1 cellular context compared by ENCODE assay signal in genomic region chr22:20982563-20982882, GRCh38.
TF ChIP-seq lines count a peak whose summit lies in the region.

No MANE protein-coding gene starts in this region.

TF ChIP-seq in GM12878, 131 proteins besides CTCF, POLR2A, EP300 and RAD21:
- TF ChIP-seq JUNB (IDR thresholded peaks at IDR 0.05) (no peak), HDAC6 (IDR thresholded peaks at IDR 0.05; ENCODE audit: unreplicated experiment) (no peak), CHD1 (IDR thresholded peaks at IDR 0.05; ENCODE audit: low read depth, low read length) (no peak), PRDM15 (CRISPR knock-in tag; IDR thresholded peaks at IDR 0.05) (no peak), ZNF274 (IDR thresholded peaks at IDR 0.05; ENCODE audit: insufficient read depth, insufficient read length) (no peak)
